Comparison of ENCODE assay signal across 1 cellular context in genomic region chr1:220339581-220339980, GRCh38.
TF ChIP-seq lines count a peak whose summit lies in the region.

No MANE protein-coding gene starts in this region.

TF ChIP-seq in GM23338, 12 proteins besides CTCF, POLR2A, EP300 and RAD21 (continued from another document):
- TF ChIP-seq ZNF462 (CRISPR knock-in tag; IDR thresholded peaks at IDR 0.05) (peak; percentile 7; the same call in 1 of the 2 replicates), ZNF114 (CRISPR knock-in tag; IDR thresholded peaks at IDR 0.05) (no peak)
TF ChIP-seq in GM23338: peak in this region for 1.
